Comparison of ENCODE assay signal across 8 cellular contexts in the genomic region with DNA sequence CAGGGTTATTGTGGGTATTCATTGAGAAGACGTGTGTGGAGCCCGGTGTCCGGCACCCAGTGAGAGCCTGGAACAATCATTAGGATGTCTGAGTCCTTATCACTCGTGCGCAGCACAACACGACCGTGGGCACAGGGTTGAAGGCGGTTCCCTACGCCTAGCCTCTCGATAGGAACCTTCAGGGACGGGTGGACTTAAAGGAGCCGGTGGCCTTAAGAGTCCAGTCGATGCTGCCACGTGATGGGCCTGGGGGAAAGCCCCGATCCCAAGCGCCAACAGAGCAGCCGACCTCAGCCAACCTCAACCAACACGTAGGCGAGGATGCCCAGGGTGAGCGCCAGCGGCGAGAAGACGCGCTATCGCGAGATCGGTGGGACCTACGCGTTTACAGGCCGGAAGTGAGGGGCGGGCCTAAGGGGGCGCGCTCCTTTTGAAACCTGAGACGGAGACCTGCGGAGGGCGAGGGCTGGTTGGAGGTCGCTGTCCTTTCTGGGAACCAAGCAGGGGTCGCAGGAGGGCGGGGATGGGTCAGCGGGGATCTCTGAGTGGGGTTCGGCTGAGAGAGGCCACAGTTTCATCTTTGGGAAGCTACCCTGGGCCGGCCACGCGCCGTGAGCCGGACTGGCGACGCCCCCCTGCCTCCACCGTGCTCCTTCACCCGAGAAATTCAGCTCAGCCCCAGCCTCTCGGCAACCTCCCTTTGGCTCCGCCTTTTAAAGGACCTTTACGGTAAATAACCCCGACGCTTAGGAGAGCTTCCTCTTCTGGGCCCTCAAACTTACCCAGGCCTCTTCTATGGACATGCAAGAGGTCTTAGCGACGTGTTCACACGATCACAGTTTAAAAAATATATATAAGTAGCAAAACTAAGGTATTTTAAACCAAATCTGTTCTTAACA. TPM values are rescaled to one million over a fixed set of nuclear protein-coding genes. Genes with fewer than 3 reads are reported as not detected.
A peak's percentile ranks its signal among the peaks of the same experiment; 100 is the strongest.
DNase-seq lines count a peak whose midpoint lies in the region; ATAC-seq and TF ChIP-seq lines count a peak whose summit lies in the region.

No MANE protein-coding gene starts in this region.

- H3K4me1 Mint-ChIP-seq in chondrocyte (ENCODE audit: low read depth) = peaks cover 14% of the 10 kb centered on the region

- DNase-seq in A172 (ENCODE audit: low spot score) (peak; percentile 87), NCI-H2196 treated with DMSO at 0.1 percent for 48 hours (lab: John Stamatoyannopoulos, UW; ENCODE audit: unreplicated experiment) (peak; percentile 88), chondrocyte (ENCODE audit: low spot score) (peak; percentile 93), kidney tubule cell (ENCODE audit: low spot score) (peak; percentile 94)
- peak; percentile 94 for DNase-seq in activated CD4-positive, CD25-positive, alpha-beta regulatory T cell treated with anti-CD3 and anti-CD28 coated beads, Interleukin-2, amount 50 U/mL, for 72 hours
- peak; percentile 89 to 91 for DNase-seq in stimulated activated CD4-positive, alpha-beta T cell treated with anti-CD3 and anti-CD28 coated beads, Interleukin-15, amount 100 ng/mL, for 48 hours (ENCODE audit: low read depth in 2 of 2)

- H3K9me3 Mint-ChIP-seq in chondrocyte (ENCODE audit: low read depth) = no peaks in the 10 kb centered on the region

- TF ChIP-seq CTCF in chondrocyte (IDR thresholded peaks at IDR 0.05) = peak; percentile 13

- H3K27me3 Mint-ChIP-seq in chondrocyte (ENCODE audit: low read depth) = peaks cover 16% of the 10 kb centered on the region

- H3K36me3 Mint-ChIP-seq in chondrocyte (ENCODE audit: low read depth) = no peaks in the 10 kb centered on the region

- ATAC-seq in GM18520 (IDR thresholded peaks at IDR 0.05; ENCODE audit: unreplicated experiment) (peak; percentile 89), HG03066 (IDR thresholded peaks at IDR 0.05; ENCODE audit: low read depth, unreplicated experiment) (peak; percentile 94)

- peak overlapping the region; percentile 83 for H3K27ac Mint-ChIP-seq in chondrocyte (ENCODE audit: unreplicated experiment)

- H3K4me3 Mint-ChIP-seq in chondrocyte (ENCODE audit: unreplicated experiment) = peak overlapping the region; percentile 79

RNA-seq across cellular contexts. Expression of a gene that starts 28.3 kb away (rescaled TPM):
- total RNA-seq in A172 (2014; rRNA removed; shearing (Covaris generic)) = 0.36 and 1.5 TPM in 2 replicates
- not detected in 3 replicates for total RNA-seq in chondrocyte

RNA-seq across cellular contexts. Expression of a gene that starts 49.4 kb away (rescaled TPM):
- total RNA-seq in A172 (2014; rRNA removed; shearing (Covaris generic)) = 0.24 TPM in 1 of 2 replicates, not detected in the other
- total RNA-seq in chondrocyte = not detected in 3 replicates

RNA-seq across cellular contexts. Expression of a gene that starts 50.5 kb away (rescaled TPM):
- total RNA-seq in A172 (2014; rRNA removed; shearing (Covaris generic)) = 0.03 and 0.57 TPM in 2 replicates
- 0.22 to 0.36 TPM in 2 of 3 replicates, not detected in the other for total RNA-seq in chondrocyte

Comparison
In these comparisons a context has a peak if more than half of its experiments do, and no peak if none do; other contexts are left out.
1. Peak in every context shown above with its lines: DNase-seq and ATAC-seq.